8 cellular contexts compared by ENCODE assay signal in the genomic region with DNA sequence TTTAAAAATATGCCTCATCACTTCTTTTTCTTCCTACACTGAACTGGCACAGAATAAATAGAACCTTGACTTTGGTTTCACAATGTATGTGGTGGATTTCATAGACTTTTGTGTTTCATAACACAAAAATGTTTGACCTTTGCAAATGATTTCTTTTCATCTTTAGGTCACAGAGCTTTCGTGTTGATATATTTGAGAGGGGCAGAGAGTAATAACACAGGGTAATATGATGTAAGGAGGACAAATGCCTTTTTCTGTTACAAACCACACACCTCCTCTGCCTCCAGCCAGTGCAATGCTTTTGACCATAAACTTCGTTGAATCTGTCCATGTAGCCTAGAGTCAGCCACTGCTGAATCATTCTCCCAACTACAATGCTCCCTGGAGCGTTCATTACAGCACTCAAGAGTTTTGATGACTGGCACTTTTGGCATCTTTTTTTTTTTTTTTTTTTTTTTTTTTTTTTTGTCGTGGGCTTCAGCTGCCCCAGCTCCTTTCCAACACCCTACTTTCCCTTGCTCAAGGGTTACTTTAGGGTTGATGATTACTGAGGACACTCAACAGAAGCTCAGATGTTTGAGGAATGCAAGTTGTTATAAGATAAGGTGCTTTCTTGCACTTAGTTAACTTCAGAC. TPM values are rescaled to one million over a fixed set of nuclear protein-coding genes. Genes with fewer than 3 reads are reported as not detected.
A peak's percentile ranks its signal among the peaks of the same experiment; 100 is the strongest.
DNase-seq lines count a peak whose midpoint lies in the region; ATAC-seq, FAIRE-seq and TF ChIP-seq lines count a peak whose summit lies in the region.

No MANE protein-coding gene starts in this region.

- H3K4me1 ChIP-seq in foreskin keratinocyte = peaks cover 8% of the 10 kb centered on the region
- peaks cover 0 to 29% of the 10 kb centered on the region in 2 donors for H3K4me1 ChIP-seq in thyroid gland

- peak; percentile 83 for ATAC-seq in foreskin keratinocyte
- ATAC-seq in GM21526 (IDR thresholded peaks at IDR 0.05; ENCODE audit: low FRiP score, unreplicated experiment) = no peak
- no peak for ATAC-seq in GM18858 (IDR thresholded peaks at IDR 0.05; ENCODE audit: unreplicated experiment)

- no peak overlapping the region for H3K4me3 ChIP-seq in thyroid gland (replicated peaks in 1 of 3)

- no peak overlapping the region for H3K27ac ChIP-seq in foreskin keratinocyte
- peak overlapping the region in 2 of 3 donors; percentile 71 to 85 for H3K27ac ChIP-seq in thyroid gland

- DNase-seq in HK-2 (ENCODE audit: unreplicated experiment) = peak; percentile 57
- DNase-seq in SK-MEL-5 (ENCODE audit: low read depth, low spot score) = peak; percentile 88
- peak; percentile 68 to 87 for DNase-seq in foreskin keratinocyte
- peak; percentile 64 to 68 for DNase-seq in thyroid gland
- no peak for DNase-seq in stimulated activated CD4-positive, alpha-beta T cell treated with anti-CD3 and anti-CD28 coated beads, Interleukin-1b, Interleukin-23, amount 100 ng/mL, for 48 hours
- no peak for DNase-seq in GM12892 (ENCODE audit: insufficient read length)

- FAIRE-seq in GM12892 (lab: Jason Lieb, UNC) = no peak

- H3K36me3 ChIP-seq in thyroid gland = no peaks in the 10 kb centered on the region

- intact Hi-C loops in thyroid gland (cut with DNase I) = no loop called here

- TF ChIP-seq CTCF in foreskin keratinocyte (conservative IDR thresholded peaks at IDR 0.05) (no peak), thyroid gland (IDR thresholded peaks at IDR 0.05) (no peak)

- H3K9me3 ChIP-seq in thyroid gland = no peaks in the 10 kb centered on the region

- in situ Hi-C loops in SK-MEL-5 (cut with HindIII; ENCODE audit: low pct_unique_long_range_greater_than_20kb, low sequenced_read_pairs) = no loop called here

- H3K27me3 ChIP-seq in foreskin keratinocyte (no peaks in the 10 kb centered on the region), thyroid gland (no peaks in the 10 kb centered on the region)

- 21 to 24% methylated on average over 4 of the region's 4 CpGs for WGBS in thyroid gland, 2 donors

- no peak for TF ChIP-seq POLR2A in thyroid gland (IDR thresholded peaks at IDR 0.05)
- TF ChIP-seq POLR2A in GM12892 (IDR thresholded peaks at IDR 0.05; ENCODE audit: low read depth, low read length) = no peak

RNA-seq across cellular contexts. Expression of a gene that starts 11.4 kb away (rescaled TPM):
- total RNA-seq in SK-MEL-5 (2014; rRNA removed; shearing (Covaris generic)) = 101 and 105 TPM in 2 replicates
- 92.9 and 117 TPM in 2 replicates for polyA plus RNA-seq in SK-MEL-5 (2015; cell fraction: cytosol; rRNA removed)
- 104 and 132 TPM in 2 replicates for polyA plus RNA-seq in SK-MEL-5 (2015; cell fraction: nucleus; rRNA removed)
- 29.7 and 41.1 TPM in 2 replicates for total RNA-seq in foreskin keratinocyte
- polyA plus RNA-seq in foreskin keratinocyte = 17.0 and 20.8 TPM in 2 replicates
- 100 to 1,000 TPM; 232 to 609 (median 451) TPM for total RNA-seq in thyroid gland
- 33.3 TPM for polyA plus RNA-seq in GM12892 (2012; ENCODE audit: missing spikeins)

Comparison
In these comparisons a context has a peak if more than half of its experiments do, and no peak if none do; other contexts are left out.
1. DNase-seq: peak in HK-2 (single experiment), SK-MEL-5 (single experiment), foreskin keratinocyte (2 of 2) and thyroid gland (2 of 2); none in stimulated activated CD4-positive, alpha-beta T cell treated with anti-CD3 and anti-CD28 coated beads, Interleukin-1b, Interleukin-23, amount 100 ng/mL, for 48 hours (single experiment) and GM12892 (single experiment).